ENCODE assay signal across 22 cellular contexts in genomic region chr1:212045981-212046380, GRCh38. TPM values are rescaled to one million over a fixed set of nuclear protein-coding genes. Genes with fewer than 3 reads are reported as not detected.
DNase-seq lines count a peak whose midpoint lies in the region; ATAC-seq, FAIRE-seq and TF ChIP-seq lines count a peak whose summit lies in the region.
"Had no signal": no experiment of that assay in that cellular context is flagged by ENCODE, and none has a peak within 500 bp of the region (broad histone marks: within the 10 kb centered on the region; RNA-seq: fewer than 3 reads in every experiment).

No MANE protein-coding gene starts in this region.

- peaks cover 6% of the 10 kb centered on the region for H3K36me3 ChIP-seq in astrocyte (ENCODE audit: insufficient read depth, low read length)
- H3K36me3 ChIP-seq in esophagus squamous epithelium, result no peaks in the 10 kb centered on the region

- H4K20me1 ChIP-seq in astrocyte (ENCODE audit: insufficient read depth, low read length), result no peaks in the 10 kb centered on the region

- no peak overlapping the region for H3K27ac Mint-ChIP-seq in astrocyte (ENCODE audit: unreplicated experiment)
- H3K27ac Mint-ChIP-seq: T-cell had no signal

- H3K36me3 Mint-ChIP-seq in astrocyte (ENCODE audit: low read depth, unreplicated experiment), result no peaks in the 10 kb centered on the region
- H3K36me3 Mint-ChIP-seq: T-cell had no signal

- no peak for ATAC-seq in GM19455 (IDR thresholded peaks at IDR 0.05; ENCODE audit: unreplicated experiment)
- ATAC-seq in GM18867 (IDR thresholded peaks at IDR 0.05; ENCODE audit: unreplicated experiment), result no peak
- ATAC-seq: Panc1, SK-N-SH treated with all-trans-retinoic acid at 6 μM for 48 hours, T-cell had no signal

- intact Hi-C loops in esophagus squamous epithelium (cut with DNase I), result no loop called here

- no peak overlapping the region for H2AFZ ChIP-seq in astrocyte (ENCODE audit: low read depth, low read length)

- H3K4me3 ChIP-seq in astrocyte (ENCODE audit: insufficient read depth, low read depth, low read length), result no peak overlapping the region
- no peak overlapping the region for H3K4me3 ChIP-seq in fibroblast of villous mesenchyme (ENCODE audit: low read depth, low read length)
- no peak overlapping the region for H3K4me3 ChIP-seq in esophagus squamous epithelium

- peaks cover 41% of the 10 kb centered on the region for H3K79me2 ChIP-seq in astrocyte (ENCODE audit: insufficient read depth, low read length)

- no peak overlapping the region for H3K4me2 ChIP-seq in astrocyte (ENCODE audit: low read length)

- no peak overlapping the region for H3K4me3 Mint-ChIP-seq in astrocyte (ENCODE audit: unreplicated experiment)
- H3K4me3 Mint-ChIP-seq: T-cell had no signal

- H3K9me3 ChIP-seq in astrocyte (ENCODE audit: insufficient read depth, low read depth, low read length), result no peaks in the 10 kb centered on the region
- no peaks in the 10 kb centered on the region for H3K9me3 ChIP-seq in esophagus squamous epithelium
- H3K9me3 ChIP-seq: BE2C had no signal

- TF ChIP-seq POLR2A in esophagus squamous epithelium (IDR thresholded peaks at IDR 0.05), result no peak
- TF ChIP-seq POLR2A in GM12891 (IDR thresholded peaks at IDR 0.05; ENCODE audit: low read depth, low read length), result no peak

- H3K4me1 ChIP-seq in astrocyte (ENCODE audit: insufficient read depth, low read length) (peaks cover under 1% of the 10 kb centered on the region), esophagus squamous epithelium (no peaks in the 10 kb centered on the region)

- H3K27me3 Mint-ChIP-seq in astrocyte (ENCODE audit: low read depth, unreplicated experiment), result no peaks in the 10 kb centered on the region

- no peak for TF ChIP-seq CTCF in astrocyte (IDR thresholded peaks at IDR 0.05; ENCODE audit: insufficient read depth, low read depth, low read length)
- no peak for TF ChIP-seq CTCF in fibroblast of villous mesenchyme (IDR thresholded peaks at IDR 0.05; ENCODE audit: insufficient read depth, low read depth, low read length)
- no peak for TF ChIP-seq CTCF in esophagus squamous epithelium (IDR thresholded peaks at IDR 0.05)

- no peak for FAIRE-seq in astrocyte (lab: Jason Lieb, UNC)
- FAIRE-seq in GM12891 (lab: Jason Lieb, UNC), result no peak
- FAIRE-seq: GM12892, H54 had no signal

- no peak overlapping the region for H3K27ac ChIP-seq in astrocyte (ENCODE audit: low read depth, low read length)
- H3K27ac ChIP-seq in esophagus squamous epithelium, result no peak overlapping the region

- H3K9ac ChIP-seq in astrocyte (ENCODE audit: low read length), result no peak overlapping the region

- H3K4me1 Mint-ChIP-seq in astrocyte (ENCODE audit: low read depth, unreplicated experiment), result peaks cover 4% of the 10 kb centered on the region

- H3K9me3 Mint-ChIP-seq in astrocyte (ENCODE audit: unreplicated experiment), result no peaks in the 10 kb centered on the region
- H3K9me3 Mint-ChIP-seq: T-cell had no signal

- H3K27me3 ChIP-seq in astrocyte (ENCODE audit: insufficient read depth, low read length) (no peaks in the 10 kb centered on the region), esophagus squamous epithelium (no peaks in the 10 kb centered on the region)
- H3K27me3 ChIP-seq: BE2C had no signal

- WGBS in esophagus squamous epithelium, 2 donors, result 92 to 96% methylated on average over 2 of the region's 2 CpGs

- peak; percentile 52 for DNase-seq in AG08395 (ENCODE audit: low spot score)
- peak; percentile 44 for DNase-seq in GM03348 (ENCODE audit: low spot score)
- DNase-seq in astrocyte (ENCODE audit: low read depth), result peak; percentile 24
- DNase-seq in fibroblast of villous mesenchyme (ENCODE audit: low read depth), result peak; percentile 23
- DNase-seq in esophagus squamous epithelium (lab: John Stamatoyannopoulos, UW), result no peak
- DNase-seq in GM12891 (ENCODE audit: insufficient read length, low spot score), result no peak
- DNase-seq: 8988T, BE2C, KG1, NCI-H1092 treated with DMSO at 0.1 percent for 48 hours, NCI-H146, NCI-H2029, NCI-H2227 treated with DMSO at 0.1 percent for 48 hours, NCI-H510A treated with DMSO at 0.1 percent for 48 hours, NCI-H748 treated with DMSO at 0.1 percent for 48 hours, T-cell had no signal

TF ChIP-seq in GM12891, 5 proteins besides CTCF, POLR2A, EP300 and RAD21:
- TF ChIP-seq SPI1 (IDR thresholded peaks at IDR 0.05; ENCODE audit: low read depth, low read length) (no peak), TAF1 (IDR thresholded peaks at IDR 0.05; ENCODE audit: low read depth, low read length) (no peak), PAX5 (IDR thresholded peaks at IDR 0.05; ENCODE audit: insufficient read depth, low read length, severe bottlenecking) (no peak), POU2F2 (IDR thresholded peaks at IDR 0.05; ENCODE audit: low read depth, low read length) (no peak), POLR2AphosphoS5 (IDR thresholded peaks at IDR 0.05; ENCODE audit: low read depth, low read length) (no peak)

RNA-seq across cellular contexts. Expression of gene DTL, which starts 10.4 kb away (rescaled TPM):
- total RNA-seq in astrocyte (2.6 and 6.3 TPM in 2 replicates), fibroblast of villous mesenchyme (13.2 and 16.0 TPM in 2 replicates), esophagus squamous epithelium (1 to 10 TPM; 2.0 to 9.2 (median 5.1) TPM)
- polyA plus RNA-seq in GM12891 (2012; ENCODE audit: low read depth, missing spikeins), result 20.7 TPM

RNA-seq across cellular contexts. Expression of gene INTS7, which starts 10.6 kb away (rescaled TPM):
- total RNA-seq in astrocyte, result 14.7 and 14.9 TPM in 2 replicates
- 14.5 and 22.9 TPM in 2 replicates for total RNA-seq in fibroblast of villous mesenchyme
- 10 to 100 TPM; 13.8 to 20.7 (median 14.4) TPM for total RNA-seq in esophagus squamous epithelium
- 10.7 TPM for polyA plus RNA-seq in GM12891 (2012; ENCODE audit: low read depth, missing spikeins)

Comparison
In these comparisons a context has a peak if more than half of its experiments do, and no peak if none do; other contexts are left out.
1. DNase-seq: peak in AG08395 (single experiment), GM03348 (single experiment), astrocyte (single experiment) and fibroblast of villous mesenchyme (single experiment); none in esophagus squamous epithelium (single experiment) and GM12891 (single experiment).